In genomic region chr6:163937071-163937470, GRCh38 we compare ENCODE assay signal across 24 cellular contexts.
"Had no signal": no experiment of that assay in that cellular context is flagged by ENCODE, and none has a peak within 500 bp of the region (broad histone marks: within the 10 kb centered on the region; RNA-seq: fewer than 3 reads in every experiment).

No MANE protein-coding gene starts in this region.

- H3K4me3 ChIP-seq: MG63, SJCRH30 had no signal

- H3K36me3 ChIP-seq: MG63, SJCRH30 had no signal

- H3K27me3 ChIP-seq: MG63, SJCRH30 had no signal

- DNase-seq: IMR-90; Karpas-422; KG1; MG63; NCI-H1092; NCI-H1105 treated with DMSO at 0.1 percent for 48 hours; NCI-H1436; NCI-H187; NCI-H2029; NCI-H2081 treated with DMSO at 0.1 percent for 48 hours; NCI-H2171; NCI-H226; NCI-H446; NCI-H510A; NCI-H524 treated with DMSO at 0.1 percent for 48 hours; NCI-H69; NCI-H774; NK-92 treated with Interleukin-12 subunit alpha and Interleukin-12 subunit beta, amount 100 ng/mL, for 24 hours; PC-3; SHP77 treated with DMSO at 0.1 percent for 48 hours; SJCRH30 had no signal

- H3K9me3 ChIP-seq: MG63, SJCRH30 had no signal

- ATAC-seq: Panc1, PC-3, Right ventricle myocardium inferior, SK-N-SH treated with all-trans-retinoic acid at 6 μM for 48 hours had no signal

- H3K27ac ChIP-seq: SJCRH30 had no signal
